Comparison of ENCODE assay signal across 23 cellular contexts in genomic region chr17:21007646-21008045, GRCh38. TPM values are rescaled to one million over a fixed set of nuclear protein-coding genes. Genes with fewer than 3 reads are reported as not detected.
DNase-seq lines count a peak whose midpoint lies in the region; ATAC-seq and TF ChIP-seq lines count a peak whose summit lies in the region.
"Had no signal": no experiment of that assay in that cellular context is flagged by ENCODE, and none has a peak within 500 bp of the region (broad histone marks: within the 10 kb centered on the region; RNA-seq: fewer than 3 reads in every experiment).

No MANE protein-coding gene starts in this region.

- DNase-seq in DMS53 (lab: John Stamatoyannopoulos, UW), result peak; percentile 28
- no peak for DNase-seq in DMS53 treated with DMSO at 0.1 percent for 48 hours (lab: John Stamatoyannopoulos, UW; ENCODE audit: unreplicated experiment)
- DNase-seq in substantia nigra (lab: John Stamatoyannopoulos, UW), result peak in 14 of 49 donors; percentile 24 to 75 (median 42)
- no peak for DNase-seq in NCI-H146 treated with DMSO at 0.1 percent for 48 hours (lab: John Stamatoyannopoulos, UW; ENCODE audit: unreplicated experiment)
- DNase-seq in activated CD4-positive, alpha-beta T cell treated with anti-CD3 and anti-CD28 coated beads, Interleukin-2, amount 50 U/mL, for 4 hours, result no peak
- DNase-seq: activated CD4-positive, alpha-beta T cell treated with anti-CD3 and anti-CD28 coated beads, Interleukin-2, amount 10 ng/mL, durations not matched to agents 7 days and 5 days; activated naive CD8-positive, alpha-beta T cell treated with anti-CD3 and anti-CD28 coated beads for 36 hours; AML-193; EL; NCI-H1417 treated with DMSO at 0.1 percent for 48 hours; NCI-H82; stimulated activated CD4-positive, alpha-beta T cell treated with anti-CD3 and anti-CD28 coated beads, Interleukin-2, amount 100 ng/mL, for 24 hours; transverse colon; WERI-Rb-1 had no signal

- H3K27ac Mint-ChIP-seq in brain, result peak overlapping the region; percentile 5 to 86 (median 38)
- H3K27ac Mint-ChIP-seq: activated CD4-positive, alpha-beta T cell treated with anti-CD3 and anti-CD28 coated beads, Interleukin-2, amount 10 ng/mL, durations not matched to agents 7 days and 5 days; activated naive CD8-positive, alpha-beta T cell treated with anti-CD3 and anti-CD28 coated beads for 36 hours; mesothelial cell of epicardium; stimulated activated effector memory CD8-positive, alpha-beta T cell treated with anti-CD3 and anti-CD28 coated beads, Interleukin-12 subunit alpha, Interleukin-12 subunit beta, amount 100 ng/mL, for 72 hours; T-helper 2 cell treated with Interferon-gamma antibody and Interleukin-4, amounts not matched to agents 5 μg/mL and 100 μg/mL, for 36 hours had no signal

- peaks cover under 1% of the 10 kb centered on the region for H3K4me1 ChIP-seq in mesodermal cell (ENCODE audit: control insufficient read depth, insufficient read depth, low read length, poor library complexity, severe bottlenecking)
- H3K4me1 ChIP-seq: prostate gland, transverse colon had no signal

- H3K27ac ChIP-seq in mesodermal cell (ENCODE audit: low read depth, low read length, severe bottlenecking) (peak overlapping the region; percentile 26), substantia nigra (ENCODE audit: low read depth, low read length, poor library complexity, severe bottlenecking) (peak overlapping the region; percentile 98)
- H3K27ac ChIP-seq: 22Rv1, prostate gland, transverse colon, WERI-Rb-1 had no signal

- TF ChIP-seq CTCF in brain (conservative IDR thresholded peaks at IDR 0.05), result no peak

- ATAC-seq in GM18873 (IDR thresholded peaks at IDR 0.05; ENCODE audit: low FRiP score, unreplicated experiment), result no peak
- ATAC-seq: left lobe of liver; stimulated activated effector memory CD8-positive, alpha-beta T cell treated with anti-CD3 and anti-CD28 coated beads, Interleukin-12 subunit alpha, Interleukin-12 subunit beta, amount 100 ng/mL, for 72 hours had no signal

- 91 to 98% methylated on average over 6 to 8 of the region's 9 CpGs for WGBS in mesodermal cell (ENCODE audit: insufficient coverage in 2 of 2), 2 experiments

- no peaks in the 10 kb centered on the region for H3K9me3 Mint-ChIP-seq in brain
- H3K9me3 Mint-ChIP-seq: activated CD4-positive, alpha-beta T cell treated with anti-CD3 and anti-CD28 coated beads, Interleukin-2, amount 10 ng/mL, durations not matched to agents 7 days and 5 days; activated naive CD8-positive, alpha-beta T cell treated with anti-CD3 and anti-CD28 coated beads for 36 hours; mesothelial cell of epicardium; stimulated activated effector memory CD8-positive, alpha-beta T cell treated with anti-CD3 and anti-CD28 coated beads, Interleukin-12 subunit alpha, Interleukin-12 subunit beta, amount 100 ng/mL, for 72 hours; T-helper 2 cell treated with Interferon-gamma antibody and Interleukin-4, amounts not matched to agents 5 μg/mL and 100 μg/mL, for 36 hours had no signal

- H3K4me3 ChIP-seq in mesodermal cell (ENCODE audit: extremely low read depth, insufficient read depth, low read length, poor library complexity, severe bottlenecking), result no peak overlapping the region
- H3K4me3 ChIP-seq: prostate gland, transverse colon had no signal

- peaks cover 8% of the 10 kb centered on the region for H3K4me1 Mint-ChIP-seq in brain
- H3K4me1 Mint-ChIP-seq: mesothelial cell of epicardium had no signal

- H3K36me3 Mint-ChIP-seq in brain, result peaks cover 92% of the 10 kb centered on the region

- no peaks in the 10 kb centered on the region for H3K9me3 ChIP-seq in mesodermal cell (ENCODE audit: control insufficient read depth, low read length)
- H3K9me3 ChIP-seq: prostate gland, transverse colon had no signal

- H3K27me3 Mint-ChIP-seq in brain, result no peaks in the 10 kb centered on the region
- H3K27me3 Mint-ChIP-seq: activated CD4-positive, alpha-beta T cell treated with anti-CD3 and anti-CD28 coated beads, Interleukin-2, amount 10 ng/mL, durations not matched to agents 7 days and 5 days; activated naive CD8-positive, alpha-beta T cell treated with anti-CD3 and anti-CD28 coated beads for 36 hours had no signal

- H3K36me3 ChIP-seq in mesodermal cell (ENCODE audit: control insufficient read depth, insufficient read depth, low read length), result peaks cover 99% of the 10 kb centered on the region

- H3K4me3 Mint-ChIP-seq in brain, result no peak overlapping the region
- H3K4me3 Mint-ChIP-seq: activated CD4-positive, alpha-beta T cell treated with anti-CD3 and anti-CD28 coated beads, Interleukin-2, amount 10 ng/mL, durations not matched to agents 7 days and 5 days; activated naive CD8-positive, alpha-beta T cell treated with anti-CD3 and anti-CD28 coated beads for 36 hours; mesothelial cell of epicardium; stimulated activated effector memory CD8-positive, alpha-beta T cell treated with anti-CD3 and anti-CD28 coated beads, Interleukin-12 subunit alpha, Interleukin-12 subunit beta, amount 100 ng/mL, for 72 hours; T-helper 2 cell treated with Interferon-gamma antibody and Interleukin-4, amounts not matched to agents 5 μg/mL and 100 μg/mL, for 36 hours had no signal

RNA-seq across cellular contexts. Expression of gene USP22, which starts 35.2 kb away (rescaled TPM):
- 199 TPM for polyA plus RNA-seq in brain (ENCODE audit: insufficient read depth, low read depth, low replicate concordance)
- polyA plus RNA-seq in mesodermal cell (2013, experiment 1 of 2), result 182 TPM
- 175 TPM for polyA plus RNA-seq in mesodermal cell (2013, experiment 2 of 2)
